In genomic region chr17:14308965-14309879, GRCh38 we compare ENCODE assay signal across 8 cellular contexts. TPM values are rescaled to one million over a fixed set of nuclear protein-coding genes. Genes with fewer than 3 reads are reported as not detected.
DNase-seq lines count a peak whose midpoint lies in the region; TF ChIP-seq lines count a peak whose summit lies in the region.

No MANE protein-coding gene starts in this region.

- H3K4me3 Mint-ChIP-seq in CD14-positive monocyte (peak overlapping the region; percentile 87 to 94), endodermal cell (peak overlapping the region; percentile 70)

- H3K27me3 ChIP-seq in endodermal cell (ENCODE audit: control insufficient read depth, insufficient read depth, low read length, poor library complexity, severe bottlenecking) (peaks cover 4% of the 10 kb centered on the region), mesenchymal stem cell (ENCODE audit: control insufficient read depth in 1 of 2, insufficient read depth in 1 of 2, low read length in 2 of 2) (peaks cover 0 to 9% of the 10 kb centered on the region in 2 experiments)

- peak overlapping the region; percentile 77 for H2BK120ac ChIP-seq in mesenchymal stem cell (ENCODE audit: low read depth, low read length)

- H3K4me1 ChIP-seq in endodermal cell (ENCODE audit: control insufficient read depth, insufficient read depth, low read length) (peaks cover 19% of the 10 kb centered on the region), mesenchymal stem cell (ENCODE audit: control insufficient read depth, insufficient read depth, low read depth, low read length) (peaks cover 13% of the 10 kb centered on the region)

- DNase-seq in CD14-positive monocyte (ENCODE audit: low spot score) (peak; percentile 89), HFF-Myc (ENCODE audit: extremely low read depth, low read depth) (no peak), NCI-H524 (lab: John Stamatoyannopoulos, UW) (peak; percentile 95 to 98), endodermal cell (peak; percentile 100), mesenchymal stem cell (peak; percentile 90), foreskin melanocyte (no peak)
- DNase-seq in activated CD8-positive, alpha-beta memory T cell treated with anti-CD3 and anti-CD28 coated beads, Interleukin-2, amount 50 U/mL, for 4 hours: peak; percentile 91
- peak; percentile 77 to 90 (median 85) for DNase-seq in stimulated activated CD4-positive, alpha-beta T cell treated with anti-CD3 and anti-CD28 coated beads, TNF-alpha, amount 100 ng/mL, for 1 hour (ENCODE audit: low read depth in 3 of 3, low spot score in 1 of 3)

- H3K27ac Mint-ChIP-seq in CD14-positive monocyte: peak overlapping the region in 5 of 7 donors; percentile 57 to 80 (median 79)
- peak overlapping the region; percentile 78 for H3K27ac Mint-ChIP-seq in endodermal cell

- 8 to 31% methylated on average over 22 to 71 of the region's 71 CpGs for WGBS in endodermal cell (ENCODE audit: insufficient coverage in 1 of 2, insufficient read length in 1 of 2), 2 experiments
- 4% methylated on average over 64 of the region's 71 CpGs for WGBS in mesenchymal stem cell

- peaks cover 2% of the 10 kb centered on the region for H3K79me1 ChIP-seq in mesenchymal stem cell (replicated peaks; ENCODE audit: low read length, poor library complexity, severe bottlenecking)

- H3K9ac ChIP-seq in endodermal cell (ENCODE audit: extremely low read depth, low read length, poor library complexity, severe bottlenecking) (peak overlapping the region; percentile 58), mesenchymal stem cell (ENCODE audit: low read length) (peak overlapping the region; percentile 85)

- H3K27me3 Mint-ChIP-seq in CD14-positive monocyte (ENCODE audit: low read depth in 3 of 3) (peaks cover 13 to 36% (median 16%) of the 10 kb centered on the region in 3 donors), endodermal cell (ENCODE audit: insufficient read depth) (peaks cover 58% of the 10 kb centered on the region)

- H2BK5ac ChIP-seq in mesenchymal stem cell (ENCODE audit: low read depth, low read length, poor library complexity, severe bottlenecking): no peak overlapping the region

- no peak overlapping the region for H3K23ac ChIP-seq in mesenchymal stem cell (ENCODE audit: low read length in 2 of 2)

- H3K14ac ChIP-seq in mesenchymal stem cell (ENCODE audit: low read length in 2 of 2): no peak overlapping the region

- intact Hi-C loops in CD14-positive monocyte (cut with micrococcal nuclease): loop anchor here (2.0 to 10.0 kb wide), 5 partner anchors 44 to 436 kb away; partner anchors contain the start of gene COX10 (in 1 of the 2)

- peak overlapping the region; percentile 2 to 76 for H3K4ac ChIP-seq in mesenchymal stem cell (ENCODE audit: low read depth in 1 of 2, low read length in 2 of 2)

- peak overlapping the region; percentile 78 to 97 for H3K18ac ChIP-seq in mesenchymal stem cell (ENCODE audit: low read depth in 1 of 2, low read length in 2 of 2)

- no peak overlapping the region for H2AK5ac ChIP-seq in mesenchymal stem cell (ENCODE audit: low read length, severe bottlenecking)

- peak overlapping the region; percentile 40 for H3K4me3 ChIP-seq in HFF-Myc (replicated peaks; ENCODE audit: low read depth, low read length)
- H3K4me3 ChIP-seq in endodermal cell (ENCODE audit: low read length): peak overlapping the region; percentile 82
- H3K4me3 ChIP-seq in mesenchymal stem cell (ENCODE audit: insufficient read depth in 1 of 2, low read depth in 1 of 2, low read length in 2 of 2): peak overlapping the region; percentile 57 to 83

- peak overlapping the region; percentile 91 for H4K8ac ChIP-seq in mesenchymal stem cell (ENCODE audit: low read length)

- H3K36me3 ChIP-seq in endodermal cell (ENCODE audit: control insufficient read depth, insufficient read depth, low read length): peaks cover 5% of the 10 kb centered on the region
- H3K36me3 ChIP-seq in mesenchymal stem cell (ENCODE audit: control insufficient read depth in 1 of 2, insufficient read depth in 2 of 2, low read depth in 1 of 2, low read length in 2 of 2): peaks cover 0 to 23% of the 10 kb centered on the region in 2 experiments

- H4K91ac ChIP-seq in mesenchymal stem cell (ENCODE audit: low read length): peak overlapping the region; percentile 57

- H3K9me3 Mint-ChIP-seq in CD14-positive monocyte (peaks cover 0 to 4% (median 0%) of the 10 kb centered on the region in 7 donors), endodermal cell (no peaks in the 10 kb centered on the region)

- H2AFZ ChIP-seq in mesenchymal stem cell (ENCODE audit: low read depth, low read length): peak overlapping the region; percentile 84

- H3K9me3 ChIP-seq in endodermal cell (ENCODE audit: control insufficient read depth, low read length): no peaks in the 10 kb centered on the region
- H3K9me3 ChIP-seq in mesenchymal stem cell (ENCODE audit: control insufficient read depth, low read length): no peaks in the 10 kb centered on the region

- H3K27ac ChIP-seq in endodermal cell (ENCODE audit: low read depth, low read length): peak overlapping the region; percentile 45
- peak overlapping the region; percentile 78 for H3K27ac ChIP-seq in mesenchymal stem cell (ENCODE audit: low read length, poor library complexity, severe bottlenecking)

- H2BK12ac ChIP-seq in mesenchymal stem cell (ENCODE audit: low read length in 2 of 2): peak overlapping the region; percentile 24 to 68

- H3K36me3 Mint-ChIP-seq in CD14-positive monocyte (peaks cover 3 to 4% of the 10 kb centered on the region in 2 donors), endodermal cell (ENCODE audit: low read depth) (peaks cover 4% of the 10 kb centered on the region)

- H2BK15ac ChIP-seq in mesenchymal stem cell (ENCODE audit: low read depth, poor library complexity, severe bottlenecking): peak overlapping the region; percentile 29

- TF ChIP-seq CTCF in CD14-positive monocyte (IDR thresholded peaks at IDR 0.05): no peak
- no peak for TF ChIP-seq CTCF in HFF-Myc (IDR thresholded peaks at IDR 0.05; ENCODE audit: low read depth, low read length, missing control alignments)
- TF ChIP-seq CTCF in endodermal cell (conservative IDR thresholded peaks at IDR 0.05): peak; percentile 12

- H3K4me1 Mint-ChIP-seq in CD14-positive monocyte: peaks cover 46% of the 10 kb centered on the region
- H3K4me1 Mint-ChIP-seq in endodermal cell: peaks cover 34% of the 10 kb centered on the region

- peak overlapping the region; percentile 77 for H3K4me2 ChIP-seq in mesenchymal stem cell (ENCODE audit: low read length, poor library complexity, severe bottlenecking)

RNA-seq across cellular contexts. Expression of gene HS3ST3B1, which starts 8.3 kb away (rescaled TPM):
- polyA plus RNA-seq in CD14-positive monocyte: under 1 TPM; 0.09 to 0.73 TPM
- 1 to 10 TPM; 5.6 to 6.9 TPM for total RNA-seq in endodermal cell
- 8.7 TPM for polyA plus RNA-seq in endodermal cell (2013, experiment 1 of 2)
- 7.3 TPM for polyA plus RNA-seq in endodermal cell (2013, experiment 2 of 2)
- 16.0 TPM for polyA plus RNA-seq in mesenchymal stem cell (2013, experiment 1 of 2)
- 15.8 TPM for polyA plus RNA-seq in mesenchymal stem cell (2013, experiment 2 of 2)

Comparison
In these comparisons a context has a peak if more than half of its experiments do, and no peak if none do; other contexts are left out.
1. DNase-seq: peak in CD14-positive monocyte (single experiment), NCI-H524 (2 of 2), activated CD8-positive, alpha-beta memory T cell treated with anti-CD3 and anti-CD28 coated beads, Interleukin-2, amount 50 U/mL, for 4 hours (single experiment), endodermal cell (single experiment), mesenchymal stem cell (single experiment) and stimulated activated CD4-positive, alpha-beta T cell treated with anti-CD3 and anti-CD28 coated beads, TNF-alpha, amount 100 ng/mL, for 1 hour (3 of 3); none in HFF-Myc (single experiment) and foreskin melanocyte (single experiment).
2. Peak in every context shown above with its lines, with median percentiles within 50 percentile points of each other: H3K4me3 ChIP-seq.